In genomic region chr1:23263380-23263887, GRCh38 we compare ENCODE assay signal across 1 cellular context.
TF ChIP-seq lines count a peak whose summit lies in the region.

No MANE protein-coding gene starts in this region.

TF ChIP-seq in H1, 55 proteins besides CTCF, POLR2A, EP300 and RAD21 (continued from another document):
- no peak for TF ChIP-seq FOSL1 (IDR thresholded peaks at IDR 0.05; ENCODE audit: insufficient read depth, low read depth, low read length)
- TF ChIP-seq SRF (IDR thresholded peaks at IDR 0.05; ENCODE audit: low read depth, low read length): no peak
- no peak for TF ChIP-seq MAX (IDR thresholded peaks at IDR 0.05)
- TF ChIP-seq RBBP5 (IDR thresholded peaks at IDR 0.05; ENCODE audit: borderline replicate concordance, low read depth, low read length): no peak
- peak; percentile 85 to 93; a peak in 2 of 4 replicates for TF ChIP-seq HDAC2 (IDR thresholded peaks at IDR 0.05; ENCODE audit: borderline replicate concordance in 1 of 2, low read depth in 2 of 2, low read length in 2 of 2)
- TF ChIP-seq ASH2L (IDR thresholded peaks at IDR 0.05; ENCODE audit: low read length): no peak
- TF ChIP-seq BCL11A (IDR thresholded peaks at IDR 0.05; ENCODE audit: low read depth in 2 of 2, low read length in 2 of 2): no peak
- no peak for TF ChIP-seq RNF2 (IDR thresholded peaks at IDR 0.05; ENCODE audit: borderline replicate concordance, low read depth, low read length, missing control alignments, poor library complexity, severe bottlenecking)
- no peak for TF ChIP-seq SP4 (IDR thresholded peaks at IDR 0.05; ENCODE audit: low read length)
- no peak for TF ChIP-seq JUND (IDR thresholded peaks at IDR 0.05; ENCODE audit: low read length)
- TF ChIP-seq SUZ12 (IDR thresholded peaks at IDR 0.05; ENCODE audit: low read length): no peak
- TF ChIP-seq TAF7 (optimal IDR thresholded peaks at IDR 0.05; ENCODE audit: borderline replicate concordance, low read depth, low read length): no peak
- TF ChIP-seq TBP (IDR thresholded peaks at IDR 0.05; ENCODE audit: low read depth, low read length): no peak
- peak; percentile 36; the same call in 1 of the 2 replicates for TF ChIP-seq BACH1 (IDR thresholded peaks at IDR 0.05; ENCODE audit: low read length)
- TF ChIP-seq CHD7 (IDR thresholded peaks at IDR 0.05; ENCODE audit: insufficient replicate concordance, low read length): no peak
- TF ChIP-seq SIRT6 (IDR thresholded peaks at IDR 0.05; ENCODE audit: low read length): no peak
- TF ChIP-seq NRF1 (IDR thresholded peaks at IDR 0.05; ENCODE audit: low read depth, low read length): no peak
- TF ChIP-seq ZNF274 (IDR thresholded peaks at IDR 0.05; ENCODE audit: borderline replicate concordance, extremely low read depth, low read length): no peak
- no peak for TF ChIP-seq GTF2F1 (IDR thresholded peaks at IDR 0.05; ENCODE audit: borderline replicate concordance, low read depth, low read length)
- no peak for TF ChIP-seq POLR2AphosphoS5 (IDR thresholded peaks at IDR 0.05; ENCODE audit: low read depth, low read length)
- TF ChIP-seq CEBPB (IDR thresholded peaks at IDR 0.05; ENCODE audit: low read depth, low read length): peak; percentile 56
- TF ChIP-seq MAFK (IDR thresholded peaks at IDR 0.05; ENCODE audit: low read depth, low read length): no peak
- TF ChIP-seq CHD2 (IDR thresholded peaks at IDR 0.05; ENCODE audit: low read length): no peak
- peak; percentile 87 for TF ChIP-seq CTBP2 (IDR thresholded peaks at IDR 0.05; ENCODE audit: borderline replicate concordance, insufficient read depth, insufficient read length, low read length)
- no peak for TF ChIP-seq NANOG (IDR thresholded peaks at IDR 0.05; ENCODE audit: insufficient read depth, low read depth, low read length, poor library complexity, severe bottlenecking)
- no peak for TF ChIP-seq ATF3 (IDR thresholded peaks at IDR 0.05; ENCODE audit: insufficient read depth, low read depth, low read length)
- no peak for TF ChIP-seq TEAD4 (IDR thresholded peaks at IDR 0.05; ENCODE audit: low read depth, low read length)
- TF ChIP-seq RFX5 (IDR thresholded peaks at IDR 0.05; ENCODE audit: borderline replicate concordance, low read depth, low read length): no peak
- TF ChIP-seq HDAC6 (IDR thresholded peaks at IDR 0.05; ENCODE audit: low read depth, low read length): no peak
- TF ChIP-seq SP1 (IDR thresholded peaks at IDR 0.05; ENCODE audit: low read depth, low read length): no peak
- no peak for TF ChIP-seq USF2 (IDR thresholded peaks at IDR 0.05; ENCODE audit: low read length)
- peak; percentile 49; the same call in 1 of the 2 replicates for TF ChIP-seq EGR1 (IDR thresholded peaks at IDR 0.05; ENCODE audit: borderline replicate concordance, low read depth, low read length)
- TF ChIP-seq YY1 (IDR thresholded peaks at IDR 0.05; ENCODE audit: low read depth, low read length): no peak
- TF ChIP-seq SP2 (IDR thresholded peaks at IDR 0.05; ENCODE audit: low read length): no peak
- TF ChIP-seq CHD1 (IDR thresholded peaks at IDR 0.05; ENCODE audit: low read depth, low read length): no peak
- TF ChIP-seq CBX8 (IDR thresholded peaks at IDR 0.05; ENCODE audit: borderline replicate concordance, low read depth, low read length): no peak
- no peak for TF ChIP-seq JUN (IDR thresholded peaks at IDR 0.05; ENCODE audit: low read depth, low read length)
- TF ChIP-seq SIN3A (conservative IDR thresholded peaks at IDR 0.05 in 1 of 2, IDR thresholded peaks at IDR 0.05 in 1 of 2; ENCODE audit: low read depth in 1 of 2, low read length in 2 of 2): no peak
- no peak for TF ChIP-seq TCF12 (IDR thresholded peaks at IDR 0.05; ENCODE audit: low read depth, low read length)
